In genomic region chr11:47960015-47960414, GRCh38 we compare ENCODE assay signal across 3 cellular contexts.
"Had no signal": no experiment of that assay in that cellular context is flagged by ENCODE, and none has a peak within 500 bp of the region (broad histone marks: within the 10 kb centered on the region; RNA-seq: fewer than 3 reads in every experiment).

No MANE protein-coding gene starts in this region.

- H3K4me3 ChIP-seq: GM12878 had no signal

- DNase-seq: GDM1, GF-D8 had no signal

- ATAC-seq: GM12878 had no signal
